Comparison of ENCODE assay signal across 25 cellular contexts in genomic region chr1:22350987-22351756, GRCh38.
DNase-seq lines count a peak whose midpoint lies in the region; ATAC-seq, FAIRE-seq and TF ChIP-seq lines count a peak whose summit lies in the region.
"Had no signal": no experiment of that assay in that cellular context is flagged by ENCODE, and none has a peak within 500 bp of the region (broad histone marks: within the 10 kb centered on the region; RNA-seq: fewer than 3 reads in every experiment).

No MANE protein-coding gene starts in this region.

- no peak overlapping the region for H3K27ac ChIP-seq in K562 (ENCODE audit: extremely low read depth, low read depth, low read length)
- H3K27ac ChIP-seq in mesodermal cell (ENCODE audit: low read depth, low read length, severe bottlenecking) = peak overlapping the region; percentile 32
- H3K27ac ChIP-seq in upper lobe of right lung = no peak overlapping the region
- H3K27ac ChIP-seq: 22Rv1, cardiac muscle cell, HL-60, thoracic aorta had no signal

- H3K36me3 ChIP-seq in K562 (ENCODE audit: control insufficient read depth, insufficient read depth, low read length) (no peaks in the 10 kb centered on the region), mesodermal cell (ENCODE audit: control insufficient read depth, insufficient read depth, low read length) (no peaks in the 10 kb centered on the region), upper lobe of right lung (no peaks in the 10 kb centered on the region)
- H3K36me3 ChIP-seq: cardiac muscle cell, thoracic aorta had no signal

- FAIRE-seq in K562 (lab: Jason Lieb, UNC) = no peak
- FAIRE-seq: endometrium, G401.6 had no signal

- H3K4me3 ChIP-seq in K562 (no peak overlapping the region), mesodermal cell (ENCODE audit: extremely low read depth, insufficient read depth, low read length, poor library complexity, severe bottlenecking) (no peak overlapping the region), upper lobe of right lung (no peak overlapping the region)
- H3K4me3 ChIP-seq: cardiac muscle cell, thoracic aorta had no signal

- no peak for TF ChIP-seq RAD21 in K562 (CRISPR knock-in tag; conservative IDR thresholded peaks at IDR 0.05 in 1 of 2, IDR thresholded peaks at IDR 0.05 in 1 of 2)

- H3K4me1 ChIP-seq in K562 (replicated peaks in 1 of 2; ENCODE audit: control insufficient read depth in 2 of 2, insufficient read depth in 2 of 2, low read length in 2 of 2) (no peaks in the 10 kb centered on the region), mesodermal cell (ENCODE audit: control insufficient read depth, insufficient read depth, low read length, poor library complexity, severe bottlenecking) (peaks cover 15% of the 10 kb centered on the region), upper lobe of right lung (no peaks in the 10 kb centered on the region)

- H3K9me3 ChIP-seq in K562 (replicated peaks; ENCODE audit: control insufficient read depth, insufficient read depth, low read depth, low read length) (no peaks in the 10 kb centered on the region; the same call in 1 of the 2 replicates), mesodermal cell (ENCODE audit: control insufficient read depth, low read length) (no peaks in the 10 kb centered on the region), upper lobe of right lung (no peaks in the 10 kb centered on the region)
- H3K9me3 ChIP-seq: thoracic aorta had no signal

- DNase-seq in NCI-H1417 (lab: John Stamatoyannopoulos, UW) (peak in 2 of 3 experiments; percentile 58 to 82), NCI-H1417 treated with DMSO at 0.1 percent for 48 hours (lab: John Stamatoyannopoulos, UW) (no peak), K562 (ENCODE audit: extremely low read depth in 1 of 4, low spot score in 3 of 4) (no peak), upper lobe of right lung (peak; percentile 40), NOMO-1 treated with DMSO at 0.1 percent for 48 hours (lab: John Stamatoyannopoulos, UW; ENCODE audit: unreplicated experiment) (no peak), DMS53 treated with DMSO at 0.1 percent for 48 hours (lab: John Stamatoyannopoulos, UW; ENCODE audit: unreplicated experiment) (no peak), KBM-7 (no peak)
- DNase-seq: activated naive CD4-positive, alpha-beta T cell treated with anti-CD3 and anti-CD28 coated beads for 36 hours; CD4-positive, alpha-beta memory T cell; cortex of kidney; DMS153; NCI-H1092; NCI-H1930; NCI-H345; OCI-M1; stimulated activated naive CD4-positive, alpha-beta T cell treated with Interleukin-2 at 50 U/mL for 16 hours had no signal

- 8% methylated on average over 25 of the region's 25 CpGs for WGBS in K562 (ENCODE audit: insufficient coverage, low coverage, missing lambda C conversion rate)
- WGBS in mesodermal cell (ENCODE audit: insufficient coverage in 2 of 2), 2 experiments = 51% methylated on average over 23 to 24 of the region's 25 CpGs

- no peaks in the 10 kb centered on the region for H3K79me2 ChIP-seq in K562 (ENCODE audit: control insufficient read depth, insufficient read depth, low read length)

- ATAC-seq in K562 = no peak
- no peak for ATAC-seq in upper lobe of right lung
- ATAC-seq: Right ventricle myocardium inferior, sciatic nerve had no signal

- no peak for TF ChIP-seq EP300 in K562 (IDR thresholded peaks at IDR 0.05; ENCODE audit: low read length)

- no peak for TF ChIP-seq CTCF in K562 (IDR thresholded peaks at IDR 0.05 in 2 of 3, conservative IDR thresholded peaks at IDR 0.05 in 1 of 3; ENCODE audit: insufficient read depth in 2 of 3, low read depth in 1 of 3, low read length in 3 of 3)
- no peak for TF ChIP-seq CTCF in upper lobe of right lung (IDR thresholded peaks at IDR 0.05)

- no TSS peak for BruUV-seq in K562 (replicated peaks; lab: Mats Ljungman, UMichigan)

- intact Hi-C loops in K562 (cut with micrococcal nuclease) (no loop called here), upper lobe of right lung (cut with DNase I) (no loop called here)

- POLR2A ChIA-PET in K562 (lab: Yijun Ruan, JAX) = interaction anchor here (0.9 to 2.2 kb wide), 2 partner anchors 10 to 11 kb away, joined by 3 to 18 read pairs; no protein-coding TSS in a partner anchor

- no peak overlapping the region for H2AFZ ChIP-seq in K562 (ENCODE audit: low read depth, low read length)

- H3K27me3 ChIP-seq in K562 (ENCODE audit: control insufficient read depth in 2 of 2, insufficient read depth in 2 of 2, low read length in 2 of 2) (peaks cover 52 to 56% of the 10 kb centered on the region in 2 experiments), upper lobe of right lung (peaks cover 83% of the 10 kb centered on the region)

- TF ChIP-seq POLR2A in K562 (conservative IDR thresholded peaks at IDR 0.05) = no peak

- no peak overlapping the region for H3K4me2 ChIP-seq in K562 (ENCODE audit: insufficient read depth, low read length)

- H4K20me1 ChIP-seq in K562 (replicated peaks; ENCODE audit: control insufficient read depth, insufficient read depth, low read length) = peaks cover 16% of the 10 kb centered on the region

- no peaks in the 10 kb centered on the region for H3K9me1 ChIP-seq in K562 (ENCODE audit: control insufficient read depth, insufficient read depth, low read length)

- in situ Hi-C loops in K562 (cut with MboI) (no loop called here), KBM-7 (cut with MboI; ENCODE audit: low pct_unique_long_range_greater_than_20kb, low sequenced_read_pairs) (no loop called here)

- CTCF ChIA-PET in K562 (lab: Yijun Ruan, JAX; ENCODE audit: low intra/inter-chr PET ratio) = no interaction called here

- no peak overlapping the region for H3K9ac ChIP-seq in K562 (ENCODE audit: insufficient read depth in 1 of 2, low read depth in 2 of 2, low read length in 2 of 2)

TF ChIP-seq in K562, 482 proteins besides CTCF, POLR2A, EP300 and RAD21:
- TF ChIP-seq, protein P1, sequence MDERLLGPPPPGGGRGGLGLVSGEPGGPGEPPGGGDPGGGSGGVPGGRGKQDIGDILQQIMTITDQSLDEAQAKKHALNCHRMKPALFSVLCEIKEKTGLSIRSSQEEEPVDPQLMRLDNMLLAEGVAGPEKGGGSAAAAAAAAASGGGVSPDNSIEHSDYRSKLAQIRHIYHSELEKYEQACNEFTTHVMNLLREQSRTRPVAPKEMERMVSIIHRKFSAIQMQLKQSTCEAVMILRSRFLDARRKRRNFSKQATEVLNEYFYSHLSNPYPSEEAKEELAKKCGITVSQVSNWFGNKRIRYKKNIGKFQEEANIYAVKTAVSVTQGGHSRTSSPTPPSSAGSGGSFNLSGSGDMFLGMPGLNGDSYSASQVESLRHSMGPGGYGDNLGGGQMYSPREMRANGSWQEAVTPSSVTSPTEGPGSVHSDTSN (CRISPR knock-in tag; IDR thresholded peaks at IDR 0.05; ENCODE audit: low read depth) = no peak
- TF ChIP-seq, protein P1 (tag; conservative IDR thresholded peaks at IDR 0.05; ENCODE audit: low read depth) = 0 out of 2 replicates have a peak, but pooled peaks have one; percentile 34
- no peak for TF ChIP-seq ZNF584 (CRISPR knock-in tag; IDR thresholded peaks at IDR 0.05; ENCODE audit: low read depth)
- TF ChIP-seq EZH2 (IDR thresholded peaks at IDR 0.05; ENCODE audit: borderline replicate concordance, low read depth, low read length) = 0 out of 2 replicates have a peak, but pooled peaks have one; percentile 67
- no peak for TF ChIP-seq TEAD4 (IDR thresholded peaks at IDR 0.05; ENCODE audit: low read length)
- TF ChIP-seq TEAD4 (CRISPR knock-in tag; IDR thresholded peaks at IDR 0.05; ENCODE audit: borderline replicate concordance) = no peak
- TF ChIP-seq HMG20A (CRISPR knock-in tag; conservative IDR thresholded peaks at IDR 0.05) = no peak
- no peak for TF ChIP-seq ZNF764 (CRISPR knock-in tag; IDR thresholded peaks at IDR 0.05; ENCODE audit: low read depth)
- TF ChIP-seq, protein P2, sequence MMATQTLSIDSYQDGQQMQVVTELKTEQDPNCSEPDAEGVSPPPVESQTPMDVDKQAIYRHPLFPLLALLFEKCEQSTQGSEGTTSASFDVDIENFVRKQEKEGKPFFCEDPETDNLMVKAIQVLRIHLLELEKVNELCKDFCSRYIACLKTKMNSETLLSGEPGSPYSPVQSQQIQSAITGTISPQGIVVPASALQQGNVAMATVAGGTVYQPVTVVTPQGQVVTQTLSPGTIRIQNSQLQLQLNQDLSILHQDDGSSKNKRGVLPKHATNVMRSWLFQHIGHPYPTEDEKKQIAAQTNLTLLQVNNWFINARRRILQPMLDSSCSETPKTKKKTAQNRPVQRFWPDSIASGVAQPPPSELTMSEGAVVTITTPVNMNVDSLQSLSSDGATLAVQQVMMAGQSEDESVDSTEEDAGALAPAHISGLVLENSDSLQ (IDR thresholded peaks at IDR 0.05) = peak; percentile 48; the same call in 1 of the 2 replicates
- TF ChIP-seq STAT5B (CRISPR knock-in tag; IDR thresholded peaks at IDR 0.05) = no peak
- peak; percentile 53 for TF ChIP-seq MEIS2 (IDR thresholded peaks at IDR 0.05; ENCODE audit: partially characterized antibody)
- TF ChIP-seq ZNF354B (CRISPR knock-in tag; IDR thresholded peaks at IDR 0.05) = no peak

Comparison
In these comparisons a context has a peak if more than half of its experiments do, and no peak if none do; other contexts are left out.
1. DNase-seq: peak in NCI-H1417 (2 of 3) and upper lobe of right lung (single experiment); none in NCI-H1417 treated with DMSO at 0.1 percent for 48 hours (single experiment), K562 (0 of 4), NOMO-1 treated with DMSO at 0.1 percent for 48 hours (single experiment), DMS53 treated with DMSO at 0.1 percent for 48 hours (single experiment) and KBM-7 (single experiment).